20 cellular contexts compared by ENCODE assay signal in genomic region chr6:125832396-125832795, GRCh38. TPM values are rescaled to one million over a fixed set of nuclear protein-coding genes. Genes with fewer than 3 reads are reported as not detected.
A peak's percentile ranks its signal among the peaks of the same experiment; 100 is the strongest.
DNase-seq lines count a peak whose midpoint lies in the region; ATAC-seq lines count a peak whose summit lies in the region.
"Had no signal": no experiment of that assay in that cellular context is flagged by ENCODE, and none has a peak within 500 bp of the region (broad histone marks: within the 10 kb centered on the region; RNA-seq: fewer than 3 reads in every experiment).

No MANE protein-coding gene starts in this region.

- H3K27me3 Mint-ChIP-seq in CD4-positive, alpha-beta memory T cell, result no peaks in the 10 kb centered on the region
- no peaks in the 10 kb centered on the region for H3K27me3 Mint-ChIP-seq in activated CD4-positive, alpha-beta memory T cell treated with anti-CD3 and anti-CD28 coated beads, Interleukin-2, amount 10 ng/mL, durations not matched to agents 7 days and 5 days
- H3K27me3 Mint-ChIP-seq in natural killer cell treated with Interleukin-12 subunit alpha and Interleukin-12 subunit beta and Interleukin-15 and Interleukin-18, amount 100 ng/mL, for 72 hours, result no peaks in the 10 kb centered on the region
- H3K27me3 Mint-ChIP-seq: B cell had no signal

- peak; percentile 23 for ATAC-seq in GM18868 (IDR thresholded peaks at IDR 0.05; ENCODE audit: unreplicated experiment)
- no peak for ATAC-seq in natural killer cell treated with Interleukin-12 subunit alpha and Interleukin-12 subunit beta and Interleukin-15 and Interleukin-18, amount 100 ng/mL, for 72 hours
- no peak for ATAC-seq in left colon
- no peak for ATAC-seq in left lobe of liver
- ATAC-seq: lower lobe of right lung, psoas muscle had no signal

- H3K36me3 ChIP-seq in CD4-positive, alpha-beta memory T cell (ENCODE audit: insufficient read depth, low read length), result no peaks in the 10 kb centered on the region
- H3K36me3 ChIP-seq: cardiac muscle cell, lower lobe of right lung had no signal

- peaks cover 58 to 81% (median 72%) of the 10 kb centered on the region in 4 donors for H3K4me1 Mint-ChIP-seq in CD4-positive, alpha-beta memory T cell
- peaks cover 69% of the 10 kb centered on the region for H3K4me1 Mint-ChIP-seq in activated CD4-positive, alpha-beta memory T cell treated with anti-CD3 and anti-CD28 coated beads, Interleukin-2, amount 10 ng/mL, durations not matched to agents 7 days and 5 days
- H3K4me1 Mint-ChIP-seq in natural killer cell treated with Interleukin-12 subunit alpha and Interleukin-12 subunit beta and Interleukin-15 and Interleukin-18, amount 100 ng/mL, for 72 hours (ENCODE audit: low read depth in 2 of 2), result peaks cover 54 to 59% of the 10 kb centered on the region in 2 donors

- intact Hi-C loops in CD4-positive, alpha-beta memory T cell (cut with micrococcal nuclease), result no loop called here
- intact Hi-C loops in left colon (cut with DNase I, micrococcal nuclease), result no loop called here

- H3K9me3 ChIP-seq in CD4-positive, alpha-beta memory T cell (ENCODE audit: control insufficient read depth in 1 of 2, low read length in 2 of 2), result no peaks in the 10 kb centered on the region
- H3K9me3 ChIP-seq: lower lobe of right lung, psoas muscle, SK-N-SH had no signal

- POLR2A ChIA-PET in CD4-positive, alpha-beta memory T cell (lab: Charles Lee; ENCODE audit: partially characterized antibody), result interaction anchor here (2.5 to 10.8 kb wide), 3 partner anchors 12 to 51 kb away, joined by 7 to 217 read pairs (median 25); partner anchors contain the start of gene NCOA7
- POLR2A ChIA-PET in activated CD4-positive, alpha-beta memory T cell treated with anti-CD3 and anti-CD28 coated beads, Interleukin-2, amount 10 ng/mL, durations not matched to agents 7 days and 5 days (lab: Charles Lee), result interaction anchor here (0.8 to 2.0 kb wide), 2 partner anchors 21 to 51 kb away, joined by 3 to 10 read pairs; no protein-coding TSS in a partner anchor

- H3K4me3 ChIP-seq in CD4-positive, alpha-beta memory T cell (ENCODE audit: low read length in 2 of 2), result no peak overlapping the region
- H3K4me3 ChIP-seq: cardiac muscle cell, K562, lower lobe of right lung, psoas muscle had no signal

- peaks cover 2 to 7% of the 10 kb centered on the region in 2 donors for H3K36me3 Mint-ChIP-seq in CD4-positive, alpha-beta memory T cell
- peaks cover 21% of the 10 kb centered on the region for H3K36me3 Mint-ChIP-seq in activated CD4-positive, alpha-beta memory T cell treated with anti-CD3 and anti-CD28 coated beads, Interleukin-2, amount 10 ng/mL, durations not matched to agents 7 days and 5 days (ENCODE audit: low read depth)
- H3K36me3 Mint-ChIP-seq in natural killer cell treated with Interleukin-12 subunit alpha and Interleukin-12 subunit beta and Interleukin-15 and Interleukin-18, amount 100 ng/mL, for 72 hours, result no peaks in the 10 kb centered on the region

- H3K4me1 ChIP-seq in CD4-positive, alpha-beta memory T cell (ENCODE audit: insufficient read depth, low read length), result peaks cover 79% of the 10 kb centered on the region
- H3K4me1 ChIP-seq: psoas muscle had no signal

- H3K27ac Mint-ChIP-seq in CD4-positive, alpha-beta memory T cell, result peak overlapping the region; percentile 76 to 93 (median 84)
- H3K27ac Mint-ChIP-seq in activated CD4-positive, alpha-beta memory T cell treated with anti-CD3 and anti-CD28 coated beads, Interleukin-2, amount 10 ng/mL, durations not matched to agents 7 days and 5 days, result peak overlapping the region; percentile 6
- H3K27ac Mint-ChIP-seq in natural killer cell treated with Interleukin-12 subunit alpha and Interleukin-12 subunit beta and Interleukin-15 and Interleukin-18, amount 100 ng/mL, for 72 hours, result peak overlapping the region; percentile 40 to 85
- H3K27ac Mint-ChIP-seq: B cell, nephron had no signal

- peak overlapping the region in 5 of 8 donors; percentile 57 to 79 (median 70) for H3K4me3 Mint-ChIP-seq in CD4-positive, alpha-beta memory T cell
- H3K4me3 Mint-ChIP-seq in activated CD4-positive, alpha-beta memory T cell treated with anti-CD3 and anti-CD28 coated beads, Interleukin-2, amount 10 ng/mL, durations not matched to agents 7 days and 5 days, result no peak overlapping the region
- no peak overlapping the region for H3K4me3 Mint-ChIP-seq in natural killer cell treated with Interleukin-12 subunit alpha and Interleukin-12 subunit beta and Interleukin-15 and Interleukin-18, amount 100 ng/mL, for 72 hours
- H3K4me3 Mint-ChIP-seq: B cell, nephron had no signal

- no peaks in the 10 kb centered on the region for H3K27me3 ChIP-seq in CD4-positive, alpha-beta memory T cell (ENCODE audit: insufficient read depth, low read length)
- H3K27me3 ChIP-seq: cardiac muscle cell had no signal

- CTCF ChIA-PET in CD4-positive, alpha-beta memory T cell (lab: Charles Lee; ENCODE audit: partially characterized antibody), result interaction anchor here (1.1 to 12.6 kb wide), 4 partner anchors 40 to 124 kb away, joined by 3 to 152 read pairs (median 5); partner anchors contain the start of genes HINT3 and NCOA7
- CTCF ChIA-PET in activated CD4-positive, alpha-beta memory T cell treated with anti-CD3 and anti-CD28 coated beads, Interleukin-2, amount 10 ng/mL, durations not matched to agents 7 days and 5 days (lab: Charles Lee), result no interaction called here

- no peak for DNase-seq in CD4-positive, alpha-beta memory T cell
- no peak for DNase-seq in activated CD4-positive, alpha-beta memory T cell treated with anti-CD3 and anti-CD28 coated beads, Interleukin-2, amount 10 ng/mL, durations not matched to agents 7 days and 5 days
- DNase-seq in natural killer cell treated with Interleukin-12 subunit alpha and Interleukin-12 subunit beta and Interleukin-15 and Interleukin-18, amount 100 ng/mL, for 72 hours (ENCODE audit: low spot score), result no peak
- DNase-seq in NCI-H345 (lab: John Stamatoyannopoulos, UW) (no peak), left colon (no peak), left lobe of liver (ENCODE audit: low spot score) (no peak)
- DNase-seq: activated CD4-positive, CD25-positive, alpha-beta regulatory T cell; activated CD8-positive, alpha-beta memory T cell treated with anti-CD3 and anti-CD28 coated beads, Interleukin-2, amount 50 U/mL, for 48 hours; DMS153; foreskin melanocyte; lower lobe of right lung; NCI-H1436 treated with DMSO at 0.1 percent for 48 hours; NCI-H510A; psoas muscle; SK-N-SH had no signal

- no peaks in the 10 kb centered on the region for H3K9me3 Mint-ChIP-seq in CD4-positive, alpha-beta memory T cell
- H3K9me3 Mint-ChIP-seq in activated CD4-positive, alpha-beta memory T cell treated with anti-CD3 and anti-CD28 coated beads, Interleukin-2, amount 10 ng/mL, durations not matched to agents 7 days and 5 days, result no peaks in the 10 kb centered on the region
- no peaks in the 10 kb centered on the region for H3K9me3 Mint-ChIP-seq in natural killer cell treated with Interleukin-12 subunit alpha and Interleukin-12 subunit beta and Interleukin-15 and Interleukin-18, amount 100 ng/mL, for 72 hours
- H3K9me3 Mint-ChIP-seq: nephron had no signal

- H3K27ac ChIP-seq in CD4-positive, alpha-beta memory T cell (ENCODE audit: low read depth, low read length), result peak overlapping the region; percentile 28
- H3K27ac ChIP-seq: cardiac muscle cell, lower lobe of right lung, psoas muscle had no signal

RNA-seq across cellular contexts. Expression of gene NCOA7, which starts 41.6 kb away (rescaled TPM):
- 10 to 100 TPM; 73.6 to 75.1 TPM for total RNA-seq in CD4-positive, alpha-beta memory T cell
- 10 to 100 TPM; 16.9 to 53.5 TPM for polyA plus RNA-seq in CD4-positive, alpha-beta memory T cell
- total RNA-seq in activated CD4-positive, alpha-beta memory T cell treated with anti-CD3 and anti-CD28 coated beads, Interleukin-2, amount 10 ng/mL, durations not matched to agents 7 days and 5 days, result 10 to 100 TPM; 45.2 to 49.9 TPM
- 10 to 100 TPM; 41.4 to 63.9 TPM for total RNA-seq in natural killer cell treated with Interleukin-12 subunit alpha and Interleukin-12 subunit beta and Interleukin-15 and Interleukin-18, amount 100 ng/mL, for 72 hours
- total RNA-seq in left colon (10 to 100 TPM; 25.6 to 39.2 TPM), left lobe of liver (12.4 TPM)

Comparison
In these comparisons a context has a peak if more than half of its experiments do, and no peak if none do; other contexts are left out.
1. H3K27ac Mint-ChIP-seq: peak in every context shown above with its lines; median percentile 84 in CD4-positive, alpha-beta memory T cell; 62 in natural killer cell treated with Interleukin-12 subunit alpha and Interleukin-12 subunit beta and Interleukin-15 and Interleukin-18, amount 100 ng/mL, for 72 hours; 6 in activated CD4-positive, alpha-beta memory T cell treated with anti-CD3 and anti-CD28 coated beads, Interleukin-2, amount 10 ng/mL, durations not matched to agents 7 days and 5 days.
2. H3K4me3 Mint-ChIP-seq: peak in CD4-positive, alpha-beta memory T cell (5 of 8); none in activated CD4-positive, alpha-beta memory T cell treated with anti-CD3 and anti-CD28 coated beads, Interleukin-2, amount 10 ng/mL, durations not matched to agents 7 days and 5 days (single experiment) and natural killer cell treated with Interleukin-12 subunit alpha and Interleukin-12 subunit beta and Interleukin-15 and Interleukin-18, amount 100 ng/mL, for 72 hours (single experiment).